In genomic region chr7:20439384-20439783, GRCh38 we compare ENCODE assay signal across 14 cellular contexts.
"Had no signal": no experiment of that assay in that cellular context is flagged by ENCODE, and none has a peak within 500 bp of the region (broad histone marks: within the 10 kb centered on the region; RNA-seq: fewer than 3 reads in every experiment).

No MANE protein-coding gene starts in this region.

- H3K9me3 ChIP-seq: esophagus squamous epithelium, sigmoid colon, upper lobe of left lung had no signal

- H3K36me3 ChIP-seq: esophagus squamous epithelium, sigmoid colon, upper lobe of left lung had no signal

- H3K27ac Mint-ChIP-seq: activated CD4-positive, alpha-beta T cell treated with anti-CD3 and anti-CD28 coated beads, Interleukin-2, amount 10 ng/mL, durations not matched to agents 7 days and 5 days; activated naive CD4-positive, alpha-beta T cell treated with anti-CD3 and anti-CD28 coated beads for 36 hours; activated T-helper 17 cell treated with anti-CD3 and anti-CD28 coated beads, Interleukin-2, amount 50 U/mL, for 72 hours; nephron had no signal

- H3K9me3 Mint-ChIP-seq: activated CD4-positive, alpha-beta T cell treated with anti-CD3 and anti-CD28 coated beads, Interleukin-2, amount 10 ng/mL, durations not matched to agents 7 days and 5 days; activated naive CD4-positive, alpha-beta T cell treated with anti-CD3 and anti-CD28 coated beads for 36 hours had no signal

- ATAC-seq: activated T-helper 17 cell treated with anti-CD3 and anti-CD28 coated beads, Interleukin-2, amount 50 U/mL, for 72 hours; stimulated activated naive CD8-positive, alpha-beta T cell treated with anti-CD3 and anti-CD28 coated beads, Interleukin-15, Interleukin-2, amounts not matched to agents 100 U/mL and 50 U/mL, for 24 hours had no signal

- H3K27ac ChIP-seq: esophagus squamous epithelium, sigmoid colon, upper lobe of left lung had no signal

- H3K4me3 ChIP-seq: esophagus squamous epithelium, lung, sigmoid colon, upper lobe of left lung had no signal

- DNase-seq: activated CD4-positive, alpha-beta T cell treated with anti-CD3 and anti-CD28 coated beads, Interleukin-2, amount 10 ng/mL, durations not matched to agents 7 days and 5 days; activated CD4-positive, CD25-positive, alpha-beta regulatory T cell; activated naive CD4-positive, alpha-beta T cell treated with anti-CD3 and anti-CD28 coated beads for 36 hours; activated T-cell treated with anti-CD3 and anti-CD28 coated beads for 4 hours; esophagus squamous epithelium; foreskin fibroblast; left cardiac atrium; sigmoid colon; stimulated activated CD4-positive, alpha-beta T cell treated with anti-CD3 and anti-CD28 coated beads, Interleukin-2, amount 100 ng/mL, for 24 hours; stimulated activated naive CD8-positive, alpha-beta T cell treated with anti-CD3 and anti-CD28 coated beads, Interleukin-15, Interleukin-2, amounts not matched to agents 100 U/mL and 50 U/mL, for 24 hours; upper lobe of left lung had no signal

- H3K4me3 Mint-ChIP-seq: activated CD4-positive, alpha-beta T cell treated with anti-CD3 and anti-CD28 coated beads, Interleukin-2, amount 10 ng/mL, durations not matched to agents 7 days and 5 days; activated naive CD4-positive, alpha-beta T cell treated with anti-CD3 and anti-CD28 coated beads for 36 hours; activated T-helper 17 cell treated with anti-CD3 and anti-CD28 coated beads, Interleukin-2, amount 50 U/mL, for 72 hours; nephron had no signal

- H3K4me1 Mint-ChIP-seq: activated CD4-positive, alpha-beta T cell treated with anti-CD3 and anti-CD28 coated beads, Interleukin-2, amount 10 ng/mL, durations not matched to agents 7 days and 5 days; activated T-helper 17 cell treated with anti-CD3 and anti-CD28 coated beads, Interleukin-2, amount 50 U/mL, for 72 hours had no signal

- H3K27me3 ChIP-seq: esophagus squamous epithelium, sigmoid colon, upper lobe of left lung had no signal

- H3K27me3 Mint-ChIP-seq: activated CD4-positive, alpha-beta T cell treated with anti-CD3 and anti-CD28 coated beads, Interleukin-2, amount 10 ng/mL, durations not matched to agents 7 days and 5 days; activated T-helper 17 cell treated with anti-CD3 and anti-CD28 coated beads, Interleukin-2, amount 50 U/mL, for 72 hours had no signal
